25 cellular contexts compared by ENCODE assay signal in genomic region chr19:49602806-49603205, GRCh38. TPM values are rescaled to one million over a fixed set of nuclear protein-coding genes. Genes with fewer than 3 reads are reported as not detected.
"Had no signal": no experiment of that assay in that cellular context is flagged by ENCODE, and none has a peak within 500 bp of the region (broad histone marks: within the 10 kb centered on the region; RNA-seq: fewer than 3 reads in every experiment).

No MANE protein-coding gene starts in this region.

- H3K9me3 Mint-ChIP-seq: effector memory CD8-positive, alpha-beta T cell; memory B cell; natural killer cell; stimulated activated naive B cell treated with anti-CD40 and anti-IgM and Interleukin-4, amounts not matched to agents 10 μg/mL and 1 μg/mL and 100 μg/mL, for 72 hours; stimulated activated naive CD8-positive, alpha-beta T cell treated with anti-CD3 and anti-CD28 coated beads, Interleukin-15, Interleukin-2, amounts not matched to agents 100 ng/mL and 50 ng/mL, for 24 hours had no signal

- H3K27ac Mint-ChIP-seq: effector memory CD8-positive, alpha-beta T cell; memory B cell; natural killer cell; stimulated activated naive B cell treated with anti-CD40 and anti-IgM and Interleukin-4, amounts not matched to agents 10 μg/mL and 1 μg/mL and 100 μg/mL, for 72 hours; stimulated activated naive CD8-positive, alpha-beta T cell treated with anti-CD3 and anti-CD28 coated beads, Interleukin-15, Interleukin-2, amounts not matched to agents 100 ng/mL and 50 ng/mL, for 24 hours had no signal

- H3K4me3 Mint-ChIP-seq: effector memory CD8-positive, alpha-beta T cell; memory B cell; natural killer cell; stimulated activated naive B cell treated with anti-CD40 and anti-IgM and Interleukin-4, amounts not matched to agents 10 μg/mL and 1 μg/mL and 100 μg/mL, for 72 hours; stimulated activated naive CD8-positive, alpha-beta T cell treated with anti-CD3 and anti-CD28 coated beads, Interleukin-15, Interleukin-2, amounts not matched to agents 100 ng/mL and 50 ng/mL, for 24 hours had no signal

- H3K4me1 ChIP-seq: pancreas, right atrium auricular region, tibial nerve, upper lobe of left lung had no signal

- ATAC-seq: effector memory CD8-positive, alpha-beta T cell; esophagus mucosa; gastrocnemius medialis; left lobe of liver; natural killer cell; pancreas; stimulated activated naive B cell treated with anti-CD40 and anti-IgM and Interleukin-4, amounts not matched to agents 10 μg/mL and 1 μg/mL and 100 μg/mL, for 72 hours had no signal

- H3K27ac ChIP-seq: epithelial cell of prostate, gastrocnemius medialis, neutrophil, pancreas, right atrium auricular region, skin epidermis, spleen, thoracic aorta, tibial nerve, upper lobe of left lung had no signal

- H3K4me3 ChIP-seq: gastrocnemius medialis, lung, pancreas, right atrium auricular region, skin epidermis, spleen, thoracic aorta, tibial nerve, upper lobe of left lung had no signal

- H3K9me3 ChIP-seq: gastrocnemius medialis, neutrophil, pancreas, right atrium auricular region, spleen, thoracic aorta, tibial nerve, upper lobe of left lung had no signal

- FAIRE-seq: kidney, pancreas, urothelium cell line had no signal

- DNase-seq: cortex of kidney; effector memory CD8-positive, alpha-beta T cell; foreskin fibroblast; gastrocnemius medialis; head of caudate nucleus; kidney; natural killer cell; pancreas; spleen; stimulated activated CD4-positive, alpha-beta T cell treated with anti-CD3 and anti-CD28 coated beads, Interleukin-4, amount 100 ng/mL, for 4 hours; stimulated activated naive B cell treated with anti-CD40 and anti-IgM and Interleukin-4, amounts not matched to agents 10 μg/mL and 1 μg/mL and 100 μg/mL, for 72 hours; upper lobe of left lung had no signal

- H3K27me3 ChIP-seq: gastrocnemius medialis, neutrophil, pancreas, right atrium auricular region, spleen, tibial nerve, upper lobe of left lung had no signal

- H3K27me3 Mint-ChIP-seq: effector memory CD8-positive, alpha-beta T cell; memory B cell; stimulated activated naive B cell treated with anti-CD40 and anti-IgM and Interleukin-4, amounts not matched to agents 10 μg/mL and 1 μg/mL and 100 μg/mL, for 72 hours; stimulated activated naive CD8-positive, alpha-beta T cell treated with anti-CD3 and anti-CD28 coated beads, Interleukin-15, Interleukin-2, amounts not matched to agents 100 ng/mL and 50 ng/mL, for 24 hours had no signal

- H3K36me3 Mint-ChIP-seq: natural killer cell had no signal

RNA-seq across cellular contexts. Expression of gene PRRG2, which starts 21.7 kb away (rescaled TPM):
- total RNA-seq: thoracic aorta had no signal
- polyA plus RNA-seq: neural cell had no signal

RNA-seq across cellular contexts. Expression of gene RRAS, which starts 37.1 kb away (rescaled TPM):
- polyA plus RNA-seq: neural cell had no signal
